25 cellular contexts compared by ENCODE assay signal in the genomic region with DNA sequence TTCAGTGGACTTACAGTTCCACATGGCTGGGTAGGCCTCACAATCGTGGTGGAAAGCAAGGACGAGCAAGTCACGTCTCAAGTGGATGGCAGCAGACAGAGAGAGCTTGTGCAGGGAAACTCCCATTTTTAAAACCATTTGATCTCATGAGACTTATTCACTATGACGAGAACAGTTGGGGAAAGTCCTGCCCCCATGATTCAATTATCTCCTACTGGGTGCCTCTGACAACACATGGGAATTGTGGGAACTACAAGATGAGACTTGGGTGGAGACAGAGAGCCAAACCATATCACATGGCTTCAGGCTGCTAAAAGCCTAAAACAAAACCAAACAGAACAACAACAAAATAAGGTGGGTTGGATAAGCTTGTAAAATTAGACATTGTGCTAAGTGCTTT.
"Had no signal": no experiment of that assay in that cellular context is flagged by ENCODE, and none has a peak within 500 bp of the region (broad histone marks: within the 10 kb centered on the region; RNA-seq: fewer than 3 reads in every experiment).

No MANE protein-coding gene starts in this region.

- H3K27ac Mint-ChIP-seq: memory B cell; naive thymus-derived CD4-positive, alpha-beta T cell; natural killer cell treated with Interleukin-12 subunit alpha and Interleukin-12 subunit beta and Interleukin-15 and Interleukin-18, amount 100 ng/mL, for 72 hours; progenitor cell of endocrine pancreas; stimulated activated memory B cell treated with anti-CD40 and anti-IgM and Interleukin-4, amounts not matched to agents 10 μg/mL and 1 μg/mL and 100 μg/mL, for 72 hours had no signal

- H3K4me1 ChIP-seq: left ventricle myocardium inferior, right atrium auricular region, tibial nerve, upper lobe of left lung, vagina had no signal

- H3K9me3 Mint-ChIP-seq: natural killer cell treated with Interleukin-12 subunit alpha and Interleukin-12 subunit beta and Interleukin-15 and Interleukin-18, amount 100 ng/mL, for 72 hours had no signal

- H3K27me3 Mint-ChIP-seq: progenitor cell of endocrine pancreas; stimulated activated memory B cell treated with anti-CD40 and anti-IgM and Interleukin-4, amounts not matched to agents 10 μg/mL and 1 μg/mL and 100 μg/mL, for 72 hours had no signal

- H3K27me3 ChIP-seq: ovary, right atrium auricular region, right lobe of liver, tibial nerve, upper lobe of left lung, vagina had no signal

- H3K9me3 ChIP-seq: left ventricle myocardium inferior, mucosa of descending colon, ovary, right atrium auricular region, right lobe of liver, tibial nerve, upper lobe of left lung, vagina had no signal

- DNase-seq: hypothalamus; islet precursor cell; left ventricle myocardium inferior; midbrain; mucosa of descending colon; naive thymus-derived CD4-positive, alpha-beta T cell; ovary; right lobe of liver; stimulated activated CD4-positive, alpha-beta T cell treated with anti-CD3 and anti-CD28 coated beads, Interleukin-1b, Interleukin-23, amount 100 ng/mL, for 48 hours; stimulated activated CD4-positive, alpha-beta T cell treated with anti-CD3 and anti-CD28 coated beads, Interleukin-2, amount 100 ng/mL, for 48 hours; stimulated activated CD4-positive, alpha-beta T cell treated with anti-CD3 and anti-CD28 coated beads, Interleukin-4, amount 100 ng/mL, for 4 hours; stimulated activated CD8-positive, alpha-beta memory T cell treated with anti-CD3 and anti-CD28 coated beads, Interleukin-4, amount 100 ng/mL, for 48 hours; stimulated activated naive CD4-positive, alpha-beta T cell treated with Interleukin-2 at 50 U/mL for 16 hours; stimulated activated naive CD8-positive, alpha-beta T cell treated with anti-CD3 and anti-CD28 coated beads, Interleukin-15, amount 100 ng/mL, for 72 hours; substantia nigra; upper lobe of left lung had no signal

- H3K36me3 Mint-ChIP-seq: naive thymus-derived CD4-positive, alpha-beta T cell had no signal

- H3K36me3 ChIP-seq: left ventricle myocardium inferior, ovary, right atrium auricular region, right lobe of liver, tibial nerve, upper lobe of left lung, vagina had no signal

- ATAC-seq: mucosa of descending colon; naive thymus-derived CD4-positive, alpha-beta T cell; natural killer cell treated with Interleukin-12 subunit alpha and Interleukin-12 subunit beta and Interleukin-15 and Interleukin-18, amount 100 ng/mL, for 72 hours; right lobe of liver; stimulated activated memory B cell treated with anti-CD40 and anti-IgM and Interleukin-4, amounts not matched to agents 10 μg/mL and 1 μg/mL and 100 μg/mL, for 72 hours; stimulated activated naive CD8-positive, alpha-beta T cell treated with anti-CD3 and anti-CD28 coated beads, Interleukin-15, amount 100 ng/mL, for 72 hours had no signal

- H3K4me2 ChIP-seq: smooth muscle cell had no signal

- H3K4me3 ChIP-seq: left ventricle myocardium inferior, lung, mucosa of descending colon, ovary, right atrium auricular region, right lobe of liver, smooth muscle cell, tibial nerve, upper lobe of left lung, vagina had no signal

- H3K4me3 Mint-ChIP-seq: memory B cell; naive thymus-derived CD4-positive, alpha-beta T cell; natural killer cell treated with Interleukin-12 subunit alpha and Interleukin-12 subunit beta and Interleukin-15 and Interleukin-18, amount 100 ng/mL, for 72 hours; stimulated activated memory B cell treated with anti-CD40 and anti-IgM and Interleukin-4, amounts not matched to agents 10 μg/mL and 1 μg/mL and 100 μg/mL, for 72 hours; stimulated activated naive CD8-positive, alpha-beta T cell treated with anti-CD3 and anti-CD28 coated beads, Interleukin-15, amount 100 ng/mL, for 72 hours had no signal

- H3K4me1 Mint-ChIP-seq: naive thymus-derived CD4-positive, alpha-beta T cell; stimulated activated naive CD8-positive, alpha-beta T cell treated with anti-CD3 and anti-CD28 coated beads, Interleukin-15, amount 100 ng/mL, for 72 hours had no signal

- H3K27ac ChIP-seq: left ventricle myocardium inferior, ovary, right atrium auricular region, right lobe of liver, tibial nerve, upper lobe of left lung, vagina had no signal
